ENCODE assay signal across 22 cellular contexts in the genomic region with DNA sequence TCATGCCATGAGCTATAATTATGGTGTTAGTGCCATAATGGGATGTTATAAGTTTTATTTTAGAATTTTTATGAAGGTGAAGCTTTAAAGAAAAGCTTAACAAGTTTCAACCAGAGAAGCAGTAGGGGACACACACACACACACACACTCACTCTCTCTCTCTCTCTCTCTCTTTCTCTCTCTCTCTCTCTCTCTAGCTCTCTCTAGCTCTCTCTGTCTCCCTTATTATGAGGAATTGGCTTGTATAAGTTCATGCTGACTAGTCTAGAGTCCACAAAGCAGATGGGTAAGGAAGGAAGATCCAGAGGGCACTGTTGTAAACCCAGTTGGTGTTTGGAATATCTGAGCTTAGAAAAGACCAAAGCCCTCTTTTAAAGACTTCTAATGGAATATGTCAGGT.
"Had no signal": no experiment of that assay in that cellular context is flagged by ENCODE, and none has a peak within 500 bp of the region (broad histone marks: within the 10 kb centered on the region; RNA-seq: fewer than 3 reads in every experiment).

No MANE protein-coding gene starts in this region.

- ATAC-seq: activated CD8-positive, alpha-beta memory T cell treated with anti-CD3 and anti-CD28 coated beads, Interleukin-2, amount 10 ng/mL, durations not matched to agents 7 days and 5 days; activated CD8-positive, alpha-beta T cell treated with anti-CD3 and anti-CD28 coated beads for 36 hours; left lung; right cardiac atrium; stimulated activated naive CD8-positive, alpha-beta T cell treated with anti-CD3 and anti-CD28 coated beads, Interleukin-15, Interleukin-2, amounts not matched to agents 100 U/mL and 50 U/mL, for 24 hours; upper lobe of right lung had no signal

- H3K9me3 ChIP-seq: left lung, thyroid gland, upper lobe of right lung had no signal

- DNase-seq: activated CD4-positive, alpha-beta T cell treated with anti-CD3 and anti-CD28 coated beads, Interleukin-2, amount 10 ng/mL, durations not matched to agents 7 days and 5 days; activated CD4-positive, CD25-positive, alpha-beta regulatory T cell treated with anti-CD3 and anti-CD28 coated beads, Interleukin-2, amount 50 U/mL, for 72 hours; activated CD8-positive, alpha-beta memory T cell treated with anti-CD3 and anti-CD28 coated beads, Interleukin-2, amount 10 ng/mL, durations not matched to agents 7 days and 5 days; activated CD8-positive, alpha-beta T cell treated with anti-CD3 and anti-CD28 coated beads for 36 hours; activated gamma-delta T cell treated with Interleukin-2 at 50 U/mL for 16 hours; activated T-cell treated with anti-CD3 and anti-CD28 coated beads for 4 hours; anterior cingulate cortex; effector CD4-positive, alpha-beta T cell; erythroblast; foreskin fibroblast; left lung; mammary epithelial cell; midbrain; right cardiac atrium; stimulated activated CD4-positive, alpha-beta T cell treated with anti-CD3 and anti-CD28 coated beads, Interleukin-4, amount 100 ng/mL, for 4 hours; stimulated activated naive CD8-positive, alpha-beta T cell treated with anti-CD3 and anti-CD28 coated beads, Interleukin-15, Interleukin-2, amounts not matched to agents 100 U/mL and 50 U/mL, for 24 hours; thyroid gland; upper lobe of right lung had no signal

- H3K4me3 Mint-ChIP-seq: activated CD4-positive, alpha-beta T cell treated with anti-CD3 and anti-CD28 coated beads, Interleukin-2, amount 10 ng/mL, durations not matched to agents 7 days and 5 days; activated CD8-positive, alpha-beta memory T cell treated with anti-CD3 and anti-CD28 coated beads, Interleukin-2, amount 10 ng/mL, durations not matched to agents 7 days and 5 days; activated CD8-positive, alpha-beta T cell treated with anti-CD3 and anti-CD28 coated beads for 36 hours; activated naive CD4-positive, alpha-beta T cell treated with anti-CD3 and anti-CD28 coated beads, Interleukin-2, amount 50 U/mL, for 24 hours; brain; T-helper 2 cell treated with Interferon-gamma antibody and Interleukin-4, amounts not matched to agents 5 μg/mL and 100 μg/mL, for 36 hours had no signal

- H3K36me3 ChIP-seq: left lung, thyroid gland, upper lobe of right lung had no signal

- H3K27ac Mint-ChIP-seq: activated CD4-positive, alpha-beta T cell treated with anti-CD3 and anti-CD28 coated beads, Interleukin-2, amount 10 ng/mL, durations not matched to agents 7 days and 5 days; activated CD8-positive, alpha-beta memory T cell treated with anti-CD3 and anti-CD28 coated beads, Interleukin-2, amount 10 ng/mL, durations not matched to agents 7 days and 5 days; activated CD8-positive, alpha-beta T cell treated with anti-CD3 and anti-CD28 coated beads for 36 hours; activated naive CD4-positive, alpha-beta T cell treated with anti-CD3 and anti-CD28 coated beads, Interleukin-2, amount 50 U/mL, for 24 hours; T-helper 2 cell treated with Interferon-gamma antibody and Interleukin-4, amounts not matched to agents 5 μg/mL and 100 μg/mL, for 36 hours had no signal

- H3K4me1 ChIP-seq: thyroid gland had no signal

- H3K4me3 ChIP-seq: left lung, thyroid gland, upper lobe of right lung had no signal

- H3K9me3 Mint-ChIP-seq: activated CD8-positive, alpha-beta T cell treated with anti-CD3 and anti-CD28 coated beads for 36 hours; activated naive CD4-positive, alpha-beta T cell treated with anti-CD3 and anti-CD28 coated beads, Interleukin-2, amount 50 U/mL, for 24 hours; T-helper 2 cell treated with Interferon-gamma antibody and Interleukin-4, amounts not matched to agents 5 μg/mL and 100 μg/mL, for 36 hours had no signal

- H3K27me3 Mint-ChIP-seq: activated CD4-positive, alpha-beta T cell treated with anti-CD3 and anti-CD28 coated beads, Interleukin-2, amount 10 ng/mL, durations not matched to agents 7 days and 5 days; activated CD8-positive, alpha-beta memory T cell treated with anti-CD3 and anti-CD28 coated beads, Interleukin-2, amount 10 ng/mL, durations not matched to agents 7 days and 5 days; activated CD8-positive, alpha-beta T cell treated with anti-CD3 and anti-CD28 coated beads for 36 hours; activated naive CD4-positive, alpha-beta T cell treated with anti-CD3 and anti-CD28 coated beads, Interleukin-2, amount 50 U/mL, for 24 hours; brain had no signal

- H3K27me3 ChIP-seq: left lung, thyroid gland, upper lobe of right lung had no signal

- H3K27ac ChIP-seq: left lung, thyroid gland, upper lobe of right lung, VCaP had no signal
